ENCODE assay signal across 8 cellular contexts in the genomic region with DNA sequence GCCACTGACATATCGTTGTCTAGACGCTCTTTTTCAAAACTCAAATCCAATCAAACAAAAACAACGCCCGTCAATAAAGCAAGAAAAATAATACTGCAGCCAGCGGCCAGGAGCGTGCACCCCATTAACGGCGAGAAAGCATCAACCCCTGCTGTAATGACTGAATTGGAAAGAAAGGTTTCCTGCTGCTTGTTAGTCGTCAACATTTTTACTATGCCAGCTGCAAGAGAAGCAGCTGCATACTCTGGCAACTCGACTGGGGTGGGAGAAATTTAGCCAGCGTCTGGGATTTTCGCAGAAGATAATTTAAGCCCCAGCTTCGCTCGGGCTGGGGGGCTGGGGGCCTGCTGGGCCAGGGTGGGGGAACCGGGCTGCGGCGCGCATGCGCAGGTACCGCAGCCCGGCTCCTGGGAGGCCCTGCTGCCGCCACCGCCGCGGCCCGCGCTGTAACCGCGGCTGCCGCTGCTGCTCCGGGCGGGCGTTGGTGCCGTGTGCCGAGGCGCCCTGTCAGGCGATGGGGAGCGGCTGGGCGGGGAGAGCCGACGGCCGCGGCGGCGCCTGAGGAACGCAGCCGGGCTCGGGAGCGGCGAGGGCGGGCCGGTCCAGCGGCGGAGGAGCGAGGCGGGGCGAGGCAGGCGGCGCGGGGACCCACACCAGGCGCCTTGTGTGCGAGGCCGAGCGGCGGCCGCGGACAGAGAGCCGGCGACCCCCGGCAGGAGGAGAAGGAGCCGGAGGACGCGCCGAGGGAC. TPM values are rescaled to one million over a fixed set of nuclear protein-coding genes. Genes with fewer than 3 reads are reported as not detected.
DNase-seq lines count a peak whose midpoint lies in the region; ATAC-seq and TF ChIP-seq lines count a peak whose summit lies in the region.

No MANE protein-coding gene starts in this region.

- dilution Hi-C loops in IMR-90 (cut with HindIII; ENCODE audit: low sequenced_read_pairs, unreplicated experiment), result no loop called here

- no peaks in the 10 kb centered on the region for H3K4me1 ChIP-seq in IMR-90 (ENCODE audit: control insufficient read depth, insufficient read depth, low read length)
- no peaks in the 10 kb centered on the region for H3K4me1 ChIP-seq in Peyer's patch

- H2BK120ac ChIP-seq in IMR-90 (ENCODE audit: low read depth, low read length), result peak overlapping the region; percentile 42; the same call in 1 of the 2 replicates

- 0 out of 2 replicates have a peak, but pooled peaks have one; percentile 4 for TF ChIP-seq RAD21 in IMR-90 (IDR thresholded peaks at IDR 0.05; ENCODE audit: low read length)

- DNase-seq in DMS53 (lab: John Stamatoyannopoulos, UW) (peak; percentile 81), IMR-90 (peak; percentile 76), Peyer's patch (peak; percentile 48 to 92 (median 81)), fibroblast of peridontal ligament (ENCODE audit: extremely low read depth) (peak; percentile 75)
- peak; percentile 32 to 63 for DNase-seq in activated T-helper 1 cell treated with anti-CD3 and anti-CD28 coated beads, Interleukin-2, amount 50 U/mL, for 16 hours (ENCODE audit: low read depth in 1 of 2, low spot score in 1 of 2)
- DNase-seq in natural killer cell treated with Interleukin-12 subunit alpha and Interleukin-12 subunit beta and Interleukin-15 and Interleukin-18, amount 100 ng/mL, for 72 hours (ENCODE audit: low spot score), result peak; percentile 83
- DNase-seq in stimulated activated naive CD4-positive, alpha-beta T cell treated with Interleukin-2 at 50 U/mL for 16 hours (lab: John Stamatoyannopoulos, UW), result peak; percentile 73

- no peaks in the 10 kb centered on the region; the same call in 1 of the 2 replicates for H3K9me1 ChIP-seq in IMR-90 (ENCODE audit: insufficient read depth, low read length)

- H3K36me3 Mint-ChIP-seq in natural killer cell treated with Interleukin-12 subunit alpha and Interleukin-12 subunit beta and Interleukin-15 and Interleukin-18, amount 100 ng/mL, for 72 hours, result peaks cover 6% of the 10 kb centered on the region

- H4K8ac ChIP-seq in IMR-90 (ENCODE audit: low read depth in 2 of 2, low read length in 2 of 2), result peak overlapping the region; percentile 61 to 70

- peak overlapping the region; percentile 66 for H3K9ac ChIP-seq in IMR-90 (ENCODE audit: low read depth, low read length)

- peak overlapping the region; percentile 78 for H3K56ac ChIP-seq in IMR-90 (ENCODE audit: extremely low read depth, insufficient read depth, low read length)

- ATAC-seq in GM21529 (IDR thresholded peaks at IDR 0.05; ENCODE audit: unreplicated experiment) (peak; percentile 44), IMR-90 (ENCODE audit: low read depth) (peak; percentile 78)
- peak; percentile 81 to 83 for ATAC-seq in natural killer cell treated with Interleukin-12 subunit alpha and Interleukin-12 subunit beta and Interleukin-15 and Interleukin-18, amount 100 ng/mL, for 72 hours

- CTCF ChIA-PET in IMR-90 (lab: Yijun Ruan, JAX), result no interaction called here

- no peaks in the 10 kb centered on the region for H3K9me3 Mint-ChIP-seq in natural killer cell treated with Interleukin-12 subunit alpha and Interleukin-12 subunit beta and Interleukin-15 and Interleukin-18, amount 100 ng/mL, for 72 hours

- H3K9me3 ChIP-seq in IMR-90 (ENCODE audit: control insufficient read depth, insufficient read depth, low read length), result no peaks in the 10 kb centered on the region
- H3K9me3 ChIP-seq in Peyer's patch, result no peaks in the 10 kb centered on the region

- TF ChIP-seq CTCF in IMR-90 (conservative IDR thresholded peaks at IDR 0.05; ENCODE audit: low read depth, low read length), result no peak
- TF ChIP-seq CTCF in Peyer's patch (IDR thresholded peaks at IDR 0.05), result peak in 1 of 6 experiments; percentile 11

- peak overlapping the region; percentile 88 for H2AFZ ChIP-seq in IMR-90 (replicated peaks; ENCODE audit: low read length, poor library complexity)

- H4K20me1 ChIP-seq in IMR-90 (ENCODE audit: insufficient read depth, low read length), result peaks cover 3% of the 10 kb centered on the region; the same call in 1 of the 2 replicates

- in situ Hi-C loops in IMR-90 (cut with MboI; ENCODE audit: low sequenced_read_pairs), result loop anchor here (25.0 kb wide), 1 partner anchor 291 kb away; no protein-coding TSS in a partner anchor

- H3K27me3 ChIP-seq in IMR-90 (ENCODE audit: control insufficient read depth, insufficient read depth, low read length) (no peaks in the 10 kb centered on the region), Peyer's patch (no peaks in the 10 kb centered on the region)

- peak overlapping the region; percentile 47 for H3K18ac ChIP-seq in IMR-90 (ENCODE audit: low read depth, low read length)

- peaks cover 33 to 43% of the 10 kb centered on the region in 2 donors for H3K4me1 Mint-ChIP-seq in natural killer cell treated with Interleukin-12 subunit alpha and Interleukin-12 subunit beta and Interleukin-15 and Interleukin-18, amount 100 ng/mL, for 72 hours (ENCODE audit: low read depth in 2 of 2)

- POLR2A ChIA-PET in IMR-90 (lab: Charles Lee; ENCODE audit: unreplicated experiment), result interaction anchor here (0.6 kb wide), 4 partner anchors 60 to 292 kb away, joined by 3 to 16 read pairs (median 4); no protein-coding TSS in a partner anchor

- H3K27ac ChIP-seq in IMR-90 (ENCODE audit: insufficient read depth, low read length) (peak overlapping the region; percentile 83), Peyer's patch (peak overlapping the region; percentile 92 to 96 (median 94))

- H3K23ac ChIP-seq in IMR-90 (ENCODE audit: low read depth, low read length), result peak overlapping the region; percentile 92

- H3K4me3 ChIP-seq in IMR-90 (ENCODE audit: insufficient read depth, low read depth, low read length), result peak overlapping the region; percentile 60
- peak overlapping the region; percentile 68 to 81 (median 75) for H3K4me3 ChIP-seq in Peyer's patch

- TF ChIP-seq POLR2A in IMR-90 (IDR thresholded peaks at IDR 0.05; ENCODE audit: low read depth, low read length) (no peak), Peyer's patch (IDR thresholded peaks at IDR 0.05) (peak in 1 of 2 donors; percentile 89)

- no peaks in the 10 kb centered on the region for H3K27me3 Mint-ChIP-seq in natural killer cell treated with Interleukin-12 subunit alpha and Interleukin-12 subunit beta and Interleukin-15 and Interleukin-18, amount 100 ng/mL, for 72 hours

- H3K27ac Mint-ChIP-seq in natural killer cell treated with Interleukin-12 subunit alpha and Interleukin-12 subunit beta and Interleukin-15 and Interleukin-18, amount 100 ng/mL, for 72 hours, result peak overlapping the region; percentile 92 to 95

- no TSS peak for BruUV-seq in IMR-90 (replicated peaks; lab: Mats Ljungman, UMichigan)

- WGBS in IMR-90 (ENCODE audit: extremely low coverage in 2 of 2, insufficient read length in 1 of 2), 2 experiments, result 0% methylated on average over 27 of the region's 74 CpGs; no CpG with 5 or more reads in 1 of the 2 experiments

- H2BK20ac ChIP-seq in IMR-90 (ENCODE audit: low read depth, low read length), result peak overlapping the region; percentile 3; the same call in 1 of the 2 replicates

- H4K91ac ChIP-seq in IMR-90 (ENCODE audit: insufficient read depth, low read depth, low read length), result peak overlapping the region; percentile 65

- H3K14ac ChIP-seq in IMR-90 (replicated peaks; ENCODE audit: low read depth, low read length), result peak overlapping the region; percentile 89

- H3K36me3 ChIP-seq in IMR-90 (ENCODE audit: control insufficient read depth, insufficient read depth, low read length) (no peaks in the 10 kb centered on the region), Peyer's patch (no peaks in the 10 kb centered on the region)

- peaks cover 0 to 13% of the 10 kb centered on the region in 2 experiments; a peak in 2 of 4 replicates for H3K79me1 ChIP-seq in IMR-90 (ENCODE audit: low read depth in 1 of 2, low read length in 2 of 2)

- intact Hi-C loops in IMR-90 (cut with micrococcal nuclease), result loop anchor here (2.0 to 10.0 kb wide), 3 partner anchors 96 to 209 kb away; no protein-coding TSS in a partner anchor

- peak overlapping the region; percentile 77 for H3K4me2 ChIP-seq in IMR-90 (ENCODE audit: low read depth, low read length)

- H3K4ac ChIP-seq in IMR-90 (ENCODE audit: low read depth, low read length), result peak overlapping the region; percentile 84

- peak overlapping the region; percentile 20 for H2AK9ac ChIP-seq in IMR-90 (replicated peaks; ENCODE audit: low read depth, low read length, poor library complexity)

- peak overlapping the region; percentile 16; the same call in 1 of the 3 replicates for H2BK15ac ChIP-seq in IMR-90 (ENCODE audit: low read depth, low read length)

- H2BK5ac ChIP-seq in IMR-90 (ENCODE audit: low read depth, low read length, poor library complexity, severe bottlenecking), result peak overlapping the region; percentile 82

- H4K5ac ChIP-seq in IMR-90 (ENCODE audit: low read depth, low read length), result peak overlapping the region; percentile 60

- peak overlapping the region; percentile 99 for H3K4me3 Mint-ChIP-seq in natural killer cell treated with Interleukin-12 subunit alpha and Interleukin-12 subunit beta and Interleukin-15 and Interleukin-18, amount 100 ng/mL, for 72 hours

- no peak overlapping the region for H2AK5ac ChIP-seq in IMR-90 (ENCODE audit: low read depth, low read length)

TF ChIP-seq in IMR-90, 13 proteins besides CTCF, POLR2A, EP300 and RAD21:
- TF ChIP-seq BHLHE40 (IDR thresholded peaks at IDR 0.05; ENCODE audit: low read depth, low read length), result peak; percentile 75
- no peak for TF ChIP-seq RCOR1 (IDR thresholded peaks at IDR 0.05; ENCODE audit: insufficient replicate concordance, low read length)
- no peak for TF ChIP-seq MAFK (IDR thresholded peaks at IDR 0.05; ENCODE audit: low read depth, low read length)
- TF ChIP-seq SMC3 (IDR thresholded peaks at IDR 0.05; ENCODE audit: low read depth, low read length), result no peak

RNA-seq across cellular contexts. Expression of a gene that starts 0.7 kb away (rescaled TPM):
- total RNA-seq in IMR-90 (2012; rRNA removed), result 46.4 and 48.0 TPM in 2 replicates
- 11.3 and 13.2 TPM in 2 replicates for polyA plus RNA-seq in IMR-90 (2012; rRNA removed)
- 2.4 and 5.7 TPM in 2 replicates for polyA plus RNA-seq in IMR-90 (2012; cell fraction: cytosol; rRNA removed)
- polyA plus RNA-seq in IMR-90 (2012; cell fraction: nucleus; rRNA removed; ENCODE audit: low replicate concordance), result 3.6 and 31.2 TPM in 2 replicates
- total RNA-seq in Peyer's patch, result 100 to 1,000 TPM in 1 of 4 donors, 10 to 100 TPM in 3; 78.4 to 115 (median 90.7) TPM
- total RNA-seq in natural killer cell treated with Interleukin-12 subunit alpha and Interleukin-12 subunit beta and Interleukin-15 and Interleukin-18, amount 100 ng/mL, for 72 hours, result 10 to 100 TPM; 56.8 to 72.5 TPM

Comparison
In these comparisons a context has a peak if more than half of its experiments do, and no peak if none do; other contexts are left out.
1. Peak in every context shown above with its lines: DNase-seq, ATAC-seq, H3K4me3 ChIP-seq and H3K27ac ChIP-seq.